In genomic region chr10:99328579-99329237, GRCh38 we compare ENCODE assay signal across 9 cellular contexts. TPM values are rescaled to one million over a fixed set of nuclear protein-coding genes. Genes with fewer than 3 reads are reported as not detected.
DNase-seq lines count a peak whose midpoint lies in the region; ATAC-seq and TF ChIP-seq lines count a peak whose summit lies in the region.
"Had no signal": no experiment of that assay in that cellular context is flagged by ENCODE, and none has a peak within 500 bp of the region (broad histone marks: within the 10 kb centered on the region; RNA-seq: fewer than 3 reads in every experiment).

No MANE protein-coding gene starts in this region.

- no peaks in the 10 kb centered on the region for H3F3A ChIP-seq in smooth muscle cell (ENCODE audit: low read depth)

- DNase-seq in NCI-H1694 treated with DMSO at 0.1 percent for 48 hours (lab: John Stamatoyannopoulos, UW) (peak; percentile 52), NCI-H1694 (lab: John Stamatoyannopoulos, UW) (no peak), hepatocyte (ENCODE audit: low spot score) (no peak), smooth muscle cell (lab: John Stamatoyannopoulos, UW; ENCODE audit: unreplicated experiment) (no peak), glomerular visceral epithelial cell (ENCODE audit: extremely low spot score) (no peak), NCI-H524 treated with DMSO at 0.1 percent for 48 hours (lab: John Stamatoyannopoulos, UW) (no peak)
- no peak for DNase-seq in stimulated activated naive CD4-positive, alpha-beta T cell (lab: John Stamatoyannopoulos, UW)

- H3K4me3 ChIP-seq in hepatocyte (peak overlapping the region; percentile 49), smooth muscle cell (peak overlapping the region; percentile 55)
- H3K4me3 ChIP-seq: BLaER1 had no signal

- WGBS in hepatocyte (ENCODE audit: low lambda C conversion rate, missing lambda C conversion rate) = 48% methylated on average over 16 of the region's 16 CpGs
- 49% methylated on average over 16 of the region's 16 CpGs for WGBS in smooth muscle cell (ENCODE audit: low lambda C conversion rate)

- H3K36me3 ChIP-seq in hepatocyte (replicated peaks; ENCODE audit: insufficient read depth, low read depth) (no peaks in the 10 kb centered on the region), smooth muscle cell (ENCODE audit: low read depth) (no peaks in the 10 kb centered on the region)
- H3K36me3 ChIP-seq: BLaER1 had no signal

- TF ChIP-seq CTCF in hepatocyte (IDR thresholded peaks at IDR 0.05; ENCODE audit: poor library complexity) (no peak), smooth muscle cell (IDR thresholded peaks at IDR 0.05; ENCODE audit: borderline replicate concordance, insufficient read depth, poor library complexity, severe bottlenecking) (no peak)

- H3K4me2 ChIP-seq in hepatocyte (peak overlapping the region; percentile 100), smooth muscle cell (peak overlapping the region; percentile 91)
- H3K4me2 ChIP-seq: BLaER1 had no signal

- ATAC-seq in SK-N-SH treated with all-trans-retinoic acid at 6 μM for 48 hours = peak; percentile 35; the same call in 2 of the 3 replicates

- H3K79me2 ChIP-seq in hepatocyte (no peaks in the 10 kb centered on the region), smooth muscle cell (ENCODE audit: low read depth) (no peaks in the 10 kb centered on the region)

- H4K20me1 ChIP-seq in hepatocyte (ENCODE audit: insufficient read depth, poor library complexity, severe bottlenecking) (no peaks in the 10 kb centered on the region), smooth muscle cell (ENCODE audit: low read depth) (no peaks in the 10 kb centered on the region)
- H4K20me1 ChIP-seq: BLaER1 had no signal

- H3K9me3 ChIP-seq in hepatocyte (ENCODE audit: low read depth) (no peaks in the 10 kb centered on the region), smooth muscle cell (replicated peaks; ENCODE audit: low read depth) (no peaks in the 10 kb centered on the region)

- H3K27me3 ChIP-seq in hepatocyte = peaks cover 55% of the 10 kb centered on the region
- H3K27me3 ChIP-seq in smooth muscle cell (ENCODE audit: low read depth) = peaks cover 67% of the 10 kb centered on the region
- H3K27me3 ChIP-seq: BLaER1 had no signal

- H2AFZ ChIP-seq in hepatocyte = peak overlapping the region; percentile 74
- no peak overlapping the region for H2AFZ ChIP-seq in smooth muscle cell (ENCODE audit: low read depth)

- no peak overlapping the region for H3K9ac ChIP-seq in smooth muscle cell (ENCODE audit: low read depth)
- H3K9ac ChIP-seq: BLaER1 had no signal

- no peak overlapping the region for H3K27ac ChIP-seq in hepatocyte
- no peak overlapping the region for H3K27ac ChIP-seq in smooth muscle cell (ENCODE audit: low read depth)
- H3K27ac ChIP-seq: BLaER1 had no signal

- peaks cover 10% of the 10 kb centered on the region for H3K4me1 ChIP-seq in hepatocyte (ENCODE audit: insufficient read depth)
- H3K4me1 ChIP-seq in smooth muscle cell (ENCODE audit: low read depth) = peaks cover 14% of the 10 kb centered on the region
- H3K4me1 ChIP-seq: BLaER1 had no signal

- H3K9me2 ChIP-seq in hepatocyte (replicated peaks; ENCODE audit: insufficient read depth) = no peaks in the 10 kb centered on the region

TF ChIP-seq in SK-N-SH treated with all-trans-retinoic acid at 6 μM for 48 hours, 23 proteins besides CTCF, POLR2A, EP300 and RAD21:
- TF ChIP-seq PPARA (CRISPR knock-in tag; IDR thresholded peaks at IDR 0.05; ENCODE audit: borderline replicate concordance) = no peak
- TF ChIP-seq BACH2 (CRISPR knock-in tag; IDR thresholded peaks at IDR 0.05; ENCODE audit: borderline replicate concordance) = no peak
- TF ChIP-seq, protein P1, sequence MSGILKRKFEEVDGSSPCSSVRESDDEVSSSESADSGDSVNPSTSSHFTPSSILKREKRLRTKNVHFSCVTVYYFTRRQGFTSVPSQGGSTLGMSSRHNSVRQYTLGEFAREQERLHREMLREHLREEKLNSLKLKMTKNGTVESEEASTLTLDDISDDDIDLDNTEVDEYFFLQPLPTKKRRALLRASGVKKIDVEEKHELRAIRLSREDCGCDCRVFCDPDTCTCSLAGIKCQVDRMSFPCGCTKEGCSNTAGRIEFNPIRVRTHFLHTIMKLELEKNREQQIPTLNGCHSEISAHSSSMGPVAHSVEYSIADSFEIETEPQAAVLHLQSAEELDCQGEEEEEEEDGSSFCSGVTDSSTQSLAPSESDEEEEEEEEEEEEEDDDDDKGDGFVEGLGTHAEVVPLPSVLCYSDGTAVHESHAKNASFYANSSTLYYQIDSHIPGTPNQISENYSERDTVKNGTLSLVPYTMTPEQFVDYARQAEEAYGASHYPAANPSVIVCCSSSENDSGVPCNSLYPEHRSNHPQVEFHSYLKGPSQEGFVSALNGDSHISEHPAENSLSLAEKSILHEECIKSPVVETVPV (CRISPR knock-in tag; IDR thresholded peaks at IDR 0.05) = no peak
- no peak for TF ChIP-seq ESRRG (CRISPR knock-in tag; IDR thresholded peaks at IDR 0.05)
- TF ChIP-seq ZC3H10 (CRISPR knock-in tag; IDR thresholded peaks at IDR 0.05) = no peak
- TF ChIP-seq GLIS3 (CRISPR knock-in tag; IDR thresholded peaks at IDR 0.05) = no peak
- no peak for TF ChIP-seq PATZ1 (CRISPR knock-in tag; IDR thresholded peaks at IDR 0.05; ENCODE audit: borderline replicate concordance)
- peak; percentile 99 for TF ChIP-seq ZFP3 (CRISPR knock-in tag; IDR thresholded peaks at IDR 0.05)
- TF ChIP-seq ZNF70 (CRISPR knock-in tag; IDR thresholded peaks at IDR 0.05) = no peak
TF ChIP-seq in SK-N-SH treated with all-trans-retinoic acid at 6 μM for 48 hours: peak in this region for 1.

RNA-seq across cellular contexts. Expression of gene CNNM1, which starts 0.4 kb away (rescaled TPM):
- 3.8 and 4.8 TPM in 2 replicates for total RNA-seq in hepatocyte
- polyA plus RNA-seq in hepatocyte = 2.2 and 2.5 TPM in 2 replicates
- 0.04 TPM in 1 of 2 replicates, not detected in the other for total RNA-seq in smooth muscle cell
- not detected in 2 replicates for polyA plus RNA-seq in smooth muscle cell
